ENCODE assay signal across 8 cellular contexts in the genomic region with DNA sequence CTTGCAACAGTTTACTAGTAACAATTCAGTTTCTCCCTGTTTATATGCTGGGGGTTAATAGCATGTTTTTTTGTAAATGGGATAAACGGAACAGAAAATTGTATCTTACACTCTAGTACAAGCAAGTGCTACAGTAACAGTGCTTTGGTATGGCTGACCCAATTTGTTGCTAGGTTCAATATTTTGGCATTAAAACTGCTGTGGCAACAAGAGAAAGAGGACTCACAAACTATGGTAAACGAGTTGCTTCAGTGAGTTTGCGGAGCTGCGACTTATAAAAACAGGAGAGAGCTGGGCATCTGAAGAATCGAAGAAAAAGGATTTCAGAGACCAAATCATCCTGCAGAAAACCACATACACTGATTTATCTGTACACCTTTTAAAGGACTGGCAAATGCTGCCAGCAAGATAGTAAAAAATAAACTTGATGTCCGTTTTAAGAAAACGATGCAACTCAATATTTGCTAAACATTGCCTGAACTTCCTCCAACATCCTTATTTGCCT. TPM values are rescaled to one million over a fixed set of nuclear protein-coding genes. Genes with fewer than 3 reads are reported as not detected.
DNase-seq lines count a peak whose midpoint lies in the region; ATAC-seq and TF ChIP-seq lines count a peak whose summit lies in the region.

No MANE protein-coding gene starts in this region.

- H3K27me3 Mint-ChIP-seq in endothelial cell (ENCODE audit: unreplicated experiment) (peaks cover 10% of the 10 kb centered on the region), nephron progenitor cell (ENCODE audit: low read depth, poor library complexity) (no peaks in the 10 kb centered on the region)

- H3K36me3 Mint-ChIP-seq in endothelial cell (ENCODE audit: low read depth, unreplicated experiment), result peaks cover 4% of the 10 kb centered on the region
- peaks cover 21% of the 10 kb centered on the region for H3K36me3 Mint-ChIP-seq in nephron progenitor cell (ENCODE audit: low read depth)

- no peaks in the 10 kb centered on the region for H3K27me3 ChIP-seq in Panc1 (ENCODE audit: control insufficient read depth, insufficient read depth, low read length)

- in situ Hi-C loops in Panc1 (cut with HindIII; ENCODE audit: low pct_unique_long_range_greater_than_20kb, low sequenced_read_pairs), result no loop called here

- intact Hi-C loops in Panc1 (cut with micrococcal nuclease; ENCODE audit: unreplicated experiment), result loop anchor here (5.0 kb wide), 1 partner anchor 120 kb away; no protein-coding TSS in a partner anchor

- H3K4me1 Mint-ChIP-seq in endothelial cell (ENCODE audit: unreplicated experiment) (peaks cover 28% of the 10 kb centered on the region), nephron progenitor cell (peaks cover 46% of the 10 kb centered on the region)

- H3K4me1 ChIP-seq in Panc1 (ENCODE audit: control insufficient read depth, insufficient read depth, low read length), result peaks cover 27% of the 10 kb centered on the region

- POLR2A ChIA-PET in Panc1 (lab: Charles Lee), result no interaction called here

- peak; percentile 24 for DNase-seq in EH (ENCODE audit: low read depth)
- DNase-seq in Panc1 (ENCODE audit: low read depth, low spot score), result no peak
- no peak for DNase-seq in endothelial cell (ENCODE audit: low spot score)
- DNase-seq in nephron progenitor cell, result no peak
- no peak for DNase-seq in HK-2 (ENCODE audit: unreplicated experiment)
- DNase-seq in mesenteric fat pad (ENCODE audit: low spot score), result no peak

- CTCF ChIA-PET in Panc1 (lab: Charles Lee), result interaction anchor here (0.6 to 1.1 kb wide), 2 partner anchors 123 to 1476 kb away, joined by 3 to 4 read pairs; no protein-coding TSS in a partner anchor

- H3K9me3 Mint-ChIP-seq in endothelial cell (ENCODE audit: unreplicated experiment), result no peaks in the 10 kb centered on the region
- H3K9me3 Mint-ChIP-seq in nephron progenitor cell, result peaks cover 3% of the 10 kb centered on the region

- H3K36me3 ChIP-seq in Panc1 (ENCODE audit: control insufficient read depth, insufficient read depth, low read length), result no peaks in the 10 kb centered on the region

- no TSS peak for BruUV-seq in Panc1 (replicated peaks; lab: Mats Ljungman, UMichigan)

- H3K4me3 Mint-ChIP-seq in endothelial cell (ENCODE audit: unreplicated experiment) (peak overlapping the region; percentile 97), nephron progenitor cell (peak overlapping the region; percentile 91)

- H3K9me3 ChIP-seq in Panc1 (ENCODE audit: control insufficient read depth, insufficient read depth, low read depth, low read length), result no peaks in the 10 kb centered on the region

- peak overlapping the region; percentile 82 for H3K27ac Mint-ChIP-seq in endothelial cell (ENCODE audit: unreplicated experiment)
- H3K27ac Mint-ChIP-seq in nephron progenitor cell, result no peak overlapping the region

- H3K4me3 ChIP-seq in Panc1 (ENCODE audit: low read depth in 2 of 2, low read length in 2 of 2), result peak overlapping the region; percentile 82 to 83

- TF ChIP-seq CTCF in Panc1 (IDR thresholded peaks at IDR 0.05) (no peak), endothelial cell (IDR thresholded peaks at IDR 0.05; ENCODE audit: unreplicated experiment) (no peak), nephron progenitor cell (IDR thresholded peaks at IDR 0.05) (no peak)

- ATAC-seq in Panc1 (no peak), GM21515 (IDR thresholded peaks at IDR 0.05; ENCODE audit: unreplicated experiment) (no peak), GM18873 (IDR thresholded peaks at IDR 0.05; ENCODE audit: low FRiP score, unreplicated experiment) (no peak)

- H3K27ac ChIP-seq in Panc1 (ENCODE audit: low read length), result peak overlapping the region; percentile 82; the same call in 1 of the 2 replicates

RNA-seq across cellular contexts. Expression of gene GLUD1, which starts 2.2 kb away (rescaled TPM):
- total RNA-seq in Panc1 (2021; ENCODE audit: unreplicated experiment) (138 TPM), endothelial cell (ENCODE audit: unreplicated experiment) (79.2 TPM), mesenteric fat pad (127 TPM)
- 102 TPM for polyA plus RNA-seq in Panc1 (2012; ENCODE audit: insufficient read length)

RNA-seq across cellular contexts. Expression of gene SHLD2, which starts 2.6 kb away (rescaled TPM):
- total RNA-seq in Panc1 (2021; ENCODE audit: unreplicated experiment) (45.2 TPM), endothelial cell (ENCODE audit: unreplicated experiment) (16.1 TPM), mesenteric fat pad (33.0 TPM)
- 30.5 TPM for polyA plus RNA-seq in Panc1 (2012; ENCODE audit: insufficient read length)
